ENCODE assay signal across 18 cellular contexts in genomic region chr12:57010627-57011224, GRCh38. TPM values are rescaled to one million over a fixed set of nuclear protein-coding genes. Genes with fewer than 3 reads are reported as not detected.
DNase-seq lines count a peak whose midpoint lies in the region; ATAC-seq and TF ChIP-seq lines count a peak whose summit lies in the region.
"Had no signal": no experiment of that assay in that cellular context is flagged by ENCODE, and none has a peak within 500 bp of the region (broad histone marks: within the 10 kb centered on the region; RNA-seq: fewer than 3 reads in every experiment).

No MANE protein-coding gene starts in this region.

- peaks cover 3% of the 10 kb centered on the region for H3K79me2 ChIP-seq in GM23338 (replicated peaks; ENCODE audit: insufficient read depth)

- POLR2A ChIA-PET in activated CD8-positive, alpha-beta T cell treated with anti-CD3 and anti-CD28 coated beads, Interleukin-2, amount 10 ng/mL, durations not matched to agents 7 days and 5 days (lab: Charles Lee), result interaction anchor here (0.6 to 1.3 kb wide), 4 partner anchors 26 to 101 kb away, joined by 3 to 5 read pairs (median 3); no protein-coding TSS in a partner anchor
- POLR2A ChIA-PET in activated CD8-positive, alpha-beta T cell treated with anti-CD3 and anti-CD28 coated beads for 36 hours (lab: Charles Lee), result interaction anchor here (0.9 to 1.0 kb wide), 2 partner anchors 100 to 229 kb away, joined by 3 read pairs; partner anchors contain the start of gene STAT6

- H2AFZ ChIP-seq in GM23338, result peak overlapping the region; percentile 47; the same call in 1 of the 2 replicates
- H2AFZ ChIP-seq: PC-9 had no signal

- H3K36me3 ChIP-seq in GM23338 (ENCODE audit: insufficient read depth), result no peaks in the 10 kb centered on the region
- H3K36me3 ChIP-seq in effector memory CD4-positive, alpha-beta T cell (ENCODE audit: control insufficient read depth, insufficient read depth, low read length), result no peaks in the 10 kb centered on the region
- H3K36me3 ChIP-seq: SJCRH30 had no signal

- peaks cover 40% of the 10 kb centered on the region for H3K4me1 ChIP-seq in GM23338 (ENCODE audit: insufficient read depth)
- H3K4me1 ChIP-seq in effector memory CD4-positive, alpha-beta T cell (ENCODE audit: control insufficient read depth, insufficient read depth, low read length, poor library complexity, severe bottlenecking), result peaks cover 11% of the 10 kb centered on the region

- H3K27me3 ChIP-seq in GM23338 (ENCODE audit: insufficient read depth), result no peaks in the 10 kb centered on the region
- H3K27me3 ChIP-seq in effector memory CD4-positive, alpha-beta T cell (replicated peaks; ENCODE audit: control insufficient read depth, insufficient read depth, low read length, poor library complexity, severe bottlenecking), result no peaks in the 10 kb centered on the region

- no peaks in the 10 kb centered on the region for H3K9me3 ChIP-seq in effector memory CD4-positive, alpha-beta T cell (ENCODE audit: control insufficient read depth, low read length)
- H3K9me3 ChIP-seq: SJCRH30 had no signal

- H3K4me2 ChIP-seq in GM23338, result peak overlapping the region; percentile 54
- H3K4me2 ChIP-seq: PC-9 had no signal

- no peak for ATAC-seq in activated CD8-positive, alpha-beta T cell treated with anti-CD3 and anti-CD28 coated beads, Interleukin-2, amount 10 ng/mL, durations not matched to agents 7 days and 5 days
- no peak for ATAC-seq in activated CD8-positive, alpha-beta T cell treated with anti-CD3 and anti-CD28 coated beads for 36 hours
- ATAC-seq in GM23338, result peak; percentile 8; the same call in 2 of the 3 replicates
- no peak for ATAC-seq in HG02840 (IDR thresholded peaks at IDR 0.05; ENCODE audit: low FRiP score, unreplicated experiment)
- ATAC-seq in GM19328 (IDR thresholded peaks at IDR 0.05; ENCODE audit: unreplicated experiment), result no peak

- H3K4me1 Mint-ChIP-seq in activated CD8-positive, alpha-beta T cell treated with anti-CD3 and anti-CD28 coated beads, Interleukin-2, amount 10 ng/mL, durations not matched to agents 7 days and 5 days (ENCODE audit: low read depth), result peaks cover 54% of the 10 kb centered on the region
- H3K4me1 Mint-ChIP-seq in activated CD8-positive, alpha-beta T cell treated with anti-CD3 and anti-CD28 coated beads for 36 hours (ENCODE audit: low read depth), result peaks cover 34% of the 10 kb centered on the region
- H3K4me1 Mint-ChIP-seq in GM23338, result peaks cover 59% of the 10 kb centered on the region

- H3K27ac ChIP-seq in GM23338 (ENCODE audit: low read depth), result no peak overlapping the region
- peak overlapping the region; percentile 45 for H3K27ac ChIP-seq in effector memory CD4-positive, alpha-beta T cell (ENCODE audit: insufficient read depth, low read length, poor library complexity, severe bottlenecking)
- H3K27ac ChIP-seq: PC-9, SJCRH30 had no signal

- H3K4me3 Mint-ChIP-seq in activated CD8-positive, alpha-beta T cell treated with anti-CD3 and anti-CD28 coated beads, Interleukin-2, amount 10 ng/mL, durations not matched to agents 7 days and 5 days, result no peak overlapping the region
- H3K4me3 Mint-ChIP-seq in activated CD8-positive, alpha-beta T cell treated with anti-CD3 and anti-CD28 coated beads for 36 hours, result no peak overlapping the region
- H3K4me3 Mint-ChIP-seq in GM23338, result no peak overlapping the region

- H3K4me3 ChIP-seq in GM23338, result no peak overlapping the region
- no peak overlapping the region for H3K4me3 ChIP-seq in effector memory CD4-positive, alpha-beta T cell (ENCODE audit: insufficient read depth, low read depth, low read length, poor library complexity, severe bottlenecking)
- H3K4me3 ChIP-seq: PC-9, SJCRH30 had no signal

- H4K20me1 ChIP-seq in GM23338 (replicated peaks; ENCODE audit: insufficient read depth), result no peaks in the 10 kb centered on the region

- H3F3A ChIP-seq in GM23338 (replicated peaks; ENCODE audit: low read depth), result peaks cover 7% of the 10 kb centered on the region; the same call in 1 of the 2 replicates

- intact Hi-C loops in activated CD8-positive, alpha-beta T cell treated with anti-CD3 and anti-CD28 coated beads for 36 hours (cut with micrococcal nuclease), result no loop called here

- TF ChIP-seq CTCF in activated CD8-positive, alpha-beta T cell treated with anti-CD3 and anti-CD28 coated beads for 36 hours (IDR thresholded peaks at IDR 0.05), result no peak
- no peak for TF ChIP-seq CTCF in GM23338 (conservative IDR thresholded peaks at IDR 0.05; ENCODE audit: low read depth in 2 of 2)

- H3K27me3 Mint-ChIP-seq in activated CD8-positive, alpha-beta T cell treated with anti-CD3 and anti-CD28 coated beads, Interleukin-2, amount 10 ng/mL, durations not matched to agents 7 days and 5 days (ENCODE audit: low read depth), result peaks cover 10% of the 10 kb centered on the region
- no peaks in the 10 kb centered on the region for H3K27me3 Mint-ChIP-seq in activated CD8-positive, alpha-beta T cell treated with anti-CD3 and anti-CD28 coated beads for 36 hours
- H3K27me3 Mint-ChIP-seq in GM23338 (ENCODE audit: insufficient read depth, low read depth, poor library complexity), result peaks cover 4% of the 10 kb centered on the region

- peak overlapping the region; percentile 79 for H3K27ac Mint-ChIP-seq in activated CD8-positive, alpha-beta T cell treated with anti-CD3 and anti-CD28 coated beads, Interleukin-2, amount 10 ng/mL, durations not matched to agents 7 days and 5 days
- no peak overlapping the region for H3K27ac Mint-ChIP-seq in activated CD8-positive, alpha-beta T cell treated with anti-CD3 and anti-CD28 coated beads for 36 hours
- no peak overlapping the region for H3K27ac Mint-ChIP-seq in GM23338

- no peaks in the 10 kb centered on the region for H3K36me3 Mint-ChIP-seq in activated CD8-positive, alpha-beta T cell treated with anti-CD3 and anti-CD28 coated beads, Interleukin-2, amount 10 ng/mL, durations not matched to agents 7 days and 5 days (ENCODE audit: low read depth)
- H3K36me3 Mint-ChIP-seq in activated CD8-positive, alpha-beta T cell treated with anti-CD3 and anti-CD28 coated beads for 36 hours (ENCODE audit: low read depth), result no peaks in the 10 kb centered on the region
- H3K36me3 Mint-ChIP-seq in GM23338 (ENCODE audit: low read depth), result peaks cover 3% of the 10 kb centered on the region; the same call in 1 of the 3 replicates

- DNase-seq in activated CD8-positive, alpha-beta T cell treated with anti-CD3 and anti-CD28 coated beads, Interleukin-2, amount 10 ng/mL, durations not matched to agents 7 days and 5 days, result no peak
- no peak for DNase-seq in activated CD8-positive, alpha-beta T cell treated with anti-CD3 and anti-CD28 coated beads for 36 hours
- no peak for DNase-seq in GM23338 (ENCODE audit: low spot score)
- DNase-seq in NCI-H1417 treated with DMSO at 0.1 percent for 48 hours (lab: John Stamatoyannopoulos, UW), result peak; percentile 76
- DNase-seq in effector memory CD4-positive, alpha-beta T cell, result no peak
- DNase-seq in GM19238 (ENCODE audit: insufficient read length, low spot score), result no peak
- DNase-seq: C1 segment of cervical spinal cord, COR-L47, MV-4-11, NCI-H146, NCI-H2081 treated with DMSO at 0.1 percent for 48 hours, NCI-H774, PC-9, SJCRH30 had no signal

- H3K9me2 ChIP-seq in GM23338 (ENCODE audit: insufficient read depth), result no peaks in the 10 kb centered on the region

- no peaks in the 10 kb centered on the region for H3K9me3 Mint-ChIP-seq in activated CD8-positive, alpha-beta T cell treated with anti-CD3 and anti-CD28 coated beads, Interleukin-2, amount 10 ng/mL, durations not matched to agents 7 days and 5 days (ENCODE audit: insufficient read depth)
- no peaks in the 10 kb centered on the region for H3K9me3 Mint-ChIP-seq in activated CD8-positive, alpha-beta T cell treated with anti-CD3 and anti-CD28 coated beads for 36 hours
- H3K9me3 Mint-ChIP-seq in GM23338, result no peaks in the 10 kb centered on the region

- CTCF ChIA-PET in activated CD8-positive, alpha-beta T cell treated with anti-CD3 and anti-CD28 coated beads, Interleukin-2, amount 10 ng/mL, durations not matched to agents 7 days and 5 days (lab: Charles Lee), result interaction anchor here (0.7 to 10.3 kb wide), 15 partner anchors 9 to 256 kb away, joined by 3 to 201 read pairs (median 4); partner anchors contain the start of genes MYO1A and STAT6
- CTCF ChIA-PET in activated CD8-positive, alpha-beta T cell treated with anti-CD3 and anti-CD28 coated beads for 36 hours (lab: Charles Lee), result interaction anchor here (0.6 to 3.9 kb wide), 14 partner anchors 9 to 203 kb away, joined by 3 to 23 read pairs (median 3); no protein-coding TSS in a partner anchor

RNA-seq across cellular contexts. Expression of gene ZBTB39, which starts 4.4 kb away (rescaled TPM):
- 1 to 10 TPM; 7.7 to 8.2 TPM for total RNA-seq in activated CD8-positive, alpha-beta T cell treated with anti-CD3 and anti-CD28 coated beads, Interleukin-2, amount 10 ng/mL, durations not matched to agents 7 days and 5 days
- total RNA-seq in activated CD8-positive, alpha-beta T cell treated with anti-CD3 and anti-CD28 coated beads for 36 hours, result 1 to 10 TPM; 5.1 to 5.5 TPM
- 24.1 and 26.7 TPM in 2 replicates for total RNA-seq in GM23338 (2014; rRNA removed; shearing (Covaris generic))
- 5.5 and 6.6 TPM in 2 replicates for polyA plus RNA-seq in GM23338 (2016; fragmentation: Nextera tagmentation; extraction: Ambion mirVana)

RNA-seq across cellular contexts. Expression of gene TAC3, which starts 5.6 kb away (rescaled TPM):
- total RNA-seq in activated CD8-positive, alpha-beta T cell treated with anti-CD3 and anti-CD28 coated beads, Interleukin-2, amount 10 ng/mL, durations not matched to agents 7 days and 5 days, result not detected
- under 1 TPM; 0.34 to 0.54 TPM for total RNA-seq in activated CD8-positive, alpha-beta T cell treated with anti-CD3 and anti-CD28 coated beads for 36 hours
- total RNA-seq in GM23338 (2014; rRNA removed; shearing (Covaris generic)), result 11.9 and 22.0 TPM in 2 replicates
- 35.1 and 37.5 TPM in 2 replicates for polyA plus RNA-seq in GM23338 (2016; fragmentation: Nextera tagmentation; extraction: Ambion mirVana)
- total RNA-seq: A673, HT1080, PC-9, SJCRH30 had no signal

RNA-seq across cellular contexts. Expression of gene MYO1A, which starts 39.2 kb away (rescaled TPM):
- total RNA-seq in activated CD8-positive, alpha-beta T cell treated with anti-CD3 and anti-CD28 coated beads, Interleukin-2, amount 10 ng/mL, durations not matched to agents 7 days and 5 days, result 1 to 10 TPM; 1.3 to 1.4 TPM
- 1 to 10 TPM; 2.1 to 2.6 TPM for total RNA-seq in activated CD8-positive, alpha-beta T cell treated with anti-CD3 and anti-CD28 coated beads for 36 hours
- not detected in 2 replicates for total RNA-seq in GM23338 (2014; rRNA removed; shearing (Covaris generic))
- polyA plus RNA-seq in GM23338 (2016; fragmentation: Nextera tagmentation; extraction: Ambion mirVana), result not detected in 2 replicates
- total RNA-seq: HT1080, PC-9 had no signal

RNA-seq across cellular contexts. Expression of gene RDH16, which starts 53.3 kb away (rescaled TPM):
- total RNA-seq in activated CD8-positive, alpha-beta T cell treated with anti-CD3 and anti-CD28 coated beads, Interleukin-2, amount 10 ng/mL, durations not matched to agents 7 days and 5 days, result under 1 TPM; 0.18 to 0.37 TPM
- under 1 TPM; 0.34 to 0.36 TPM for total RNA-seq in activated CD8-positive, alpha-beta T cell treated with anti-CD3 and anti-CD28 coated beads for 36 hours
- 0.62 and 0.66 TPM in 2 replicates for total RNA-seq in GM23338 (2014; rRNA removed; shearing (Covaris generic))
- 0.28 and 0.52 TPM in 2 replicates for polyA plus RNA-seq in GM23338 (2016; fragmentation: Nextera tagmentation; extraction: Ambion mirVana)
- total RNA-seq: HT1080 had no signal
